15 cellular contexts compared by ENCODE assay signal in the genomic region with DNA sequence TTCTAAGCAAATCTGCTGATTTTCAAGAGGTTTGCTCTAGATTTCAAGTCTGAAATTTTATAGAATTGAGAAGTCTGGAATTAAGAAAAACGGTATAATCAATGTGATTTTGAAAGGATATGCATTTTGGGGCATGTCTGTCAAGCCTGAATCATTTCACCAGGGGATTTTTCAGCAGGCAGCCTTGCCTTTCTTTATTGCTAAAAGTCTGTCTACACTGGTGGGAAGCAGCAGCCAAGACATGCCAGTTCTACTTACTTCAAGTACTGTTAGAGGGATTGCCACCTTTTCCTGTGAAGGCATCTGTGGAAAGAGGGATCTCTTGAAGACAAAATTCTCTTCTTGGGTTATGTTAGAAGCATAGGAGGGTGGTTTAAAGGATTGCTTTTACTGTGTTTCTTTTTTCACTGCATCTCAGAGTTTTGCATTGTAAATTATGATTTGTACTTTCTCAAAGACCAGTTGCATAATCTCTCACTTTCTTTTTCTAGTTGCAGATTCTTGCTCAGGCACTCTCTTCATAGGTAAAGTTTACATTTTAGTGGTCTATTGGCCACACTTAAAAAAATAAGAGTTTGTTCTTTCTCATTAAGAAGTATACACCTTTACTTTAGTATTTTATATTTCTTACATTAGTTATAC.
A peak's percentile ranks its signal among the peaks of the same experiment; 100 is the strongest.
DNase-seq lines count a peak whose midpoint lies in the region; ATAC-seq and TF ChIP-seq lines count a peak whose summit lies in the region.
"Had no signal": no experiment of that assay in that cellular context is flagged by ENCODE, and none has a peak within 500 bp of the region (broad histone marks: within the 10 kb centered on the region; RNA-seq: fewer than 3 reads in every experiment).

No MANE protein-coding gene starts in this region.

- H3K4me1 ChIP-seq in GM23338 (ENCODE audit: insufficient read depth) (peaks cover 32% of the 10 kb centered on the region), smooth muscle cell (ENCODE audit: low read depth) (no peaks in the 10 kb centered on the region)
- H3K4me1 ChIP-seq: Caco-2 had no signal

- peaks cover 34% of the 10 kb centered on the region for H3K27me3 ChIP-seq in GM23338 (ENCODE audit: insufficient read depth)
- no peaks in the 10 kb centered on the region for H3K27me3 ChIP-seq in smooth muscle cell (ENCODE audit: low read depth)

- 76% methylated on average over 1 of the region's 1 CpG for WGBS in smooth muscle cell (ENCODE audit: low lambda C conversion rate)
- 55 to 70% methylated on average over 1 of the region's 1 CpG for WGBS in lower leg skin, 2 donors

- no peak overlapping the region for H3K27ac Mint-ChIP-seq in GM23338
- H3K27ac Mint-ChIP-seq: CD4-positive, alpha-beta T cell; IgD-negative memory B cell had no signal

- H3K4me3 ChIP-seq in GM23338 (no peak overlapping the region), SK-N-MC (peak overlapping the region; percentile 4), smooth muscle cell (no peak overlapping the region), lower leg skin (ENCODE audit: low read depth, poor library complexity, severe bottlenecking) (no peak overlapping the region)

- ATAC-seq in GM23338: peak; percentile 48
- no peak for ATAC-seq in GM21526 (IDR thresholded peaks at IDR 0.05; ENCODE audit: low FRiP score, unreplicated experiment)

- H2AFZ ChIP-seq in GM23338: no peak overlapping the region
- H2AFZ ChIP-seq in smooth muscle cell (ENCODE audit: low read depth): peak overlapping the region; percentile 50

- H3K9ac ChIP-seq in SK-N-MC (ENCODE audit: insufficient read length) (peak overlapping the region; percentile 0), smooth muscle cell (ENCODE audit: low read depth) (no peak overlapping the region)

- H3F3A ChIP-seq in GM23338 (replicated peaks; ENCODE audit: low read depth) (no peaks in the 10 kb centered on the region), smooth muscle cell (ENCODE audit: low read depth) (no peaks in the 10 kb centered on the region)

- no peak for TF ChIP-seq CTCF in GM23338 (conservative IDR thresholded peaks at IDR 0.05; ENCODE audit: low read depth in 2 of 2)
- TF ChIP-seq CTCF in smooth muscle cell (IDR thresholded peaks at IDR 0.05; ENCODE audit: borderline replicate concordance, insufficient read depth, poor library complexity, severe bottlenecking): no peak
- no peak for TF ChIP-seq CTCF in lower leg skin (IDR thresholded peaks at IDR 0.05)

- H3K4me1 Mint-ChIP-seq in GM23338: peaks cover 44% of the 10 kb centered on the region; the same call in 2 of the 3 replicates

- H3K36me3 ChIP-seq in GM23338 (ENCODE audit: insufficient read depth): no peaks in the 10 kb centered on the region
- H3K36me3 ChIP-seq in SK-N-MC (ENCODE audit: insufficient read depth, low read length): no peaks in the 10 kb centered on the region
- no peaks in the 10 kb centered on the region for H3K36me3 ChIP-seq in smooth muscle cell (ENCODE audit: low read depth)

- H3K9me3 ChIP-seq in SK-N-MC (ENCODE audit: low read depth, low read length) (no peaks in the 10 kb centered on the region), smooth muscle cell (replicated peaks; ENCODE audit: low read depth) (no peaks in the 10 kb centered on the region)
- H3K9me3 ChIP-seq: Caco-2 had no signal

- DNase-seq in GM23338 (ENCODE audit: low spot score): no peak
- peak; percentile 20 for DNase-seq in NCI-H69 (lab: John Stamatoyannopoulos, UW)
- no peak for DNase-seq in SK-N-MC (ENCODE audit: low read depth, low spot score)
- DNase-seq in smooth muscle cell (lab: John Stamatoyannopoulos, UW; ENCODE audit: unreplicated experiment): no peak
- DNase-seq in effector CD8-positive, alpha-beta T cell (lab: John Stamatoyannopoulos, UW): no peak
- DNase-seq in lower leg skin (ENCODE audit: low spot score in 2 of 2): no peak
- DNase-seq: ACHN; AML-193; Caco-2; CD4-positive, alpha-beta T cell; HCEC 1CT; KBM-7 had no signal

- H3K27ac ChIP-seq in GM23338 (ENCODE audit: low read depth) (no peak overlapping the region), SK-N-MC (peak overlapping the region; percentile 27; the same call in 1 of the 2 replicates), smooth muscle cell (ENCODE audit: low read depth) (no peak overlapping the region)
- H3K27ac ChIP-seq: C4-2B had no signal

- intact Hi-C loops in lower leg skin (cut with DNase I; ENCODE audit: low total_unique reads): no loop called here

- peaks cover 47% of the 10 kb centered on the region for H3K27me3 Mint-ChIP-seq in GM23338 (ENCODE audit: insufficient read depth, low read depth, poor library complexity)
- H3K27me3 Mint-ChIP-seq: CD4-positive, alpha-beta T cell; IgD-negative memory B cell had no signal

- H4K20me1 ChIP-seq in GM23338 (replicated peaks; ENCODE audit: insufficient read depth) (no peaks in the 10 kb centered on the region), smooth muscle cell (ENCODE audit: low read depth) (no peaks in the 10 kb centered on the region)

- peaks cover 5% of the 10 kb centered on the region for H3K9me3 Mint-ChIP-seq in GM23338

- H3K9me2 ChIP-seq in GM23338 (ENCODE audit: insufficient read depth): no peaks in the 10 kb centered on the region

- H3K36me3 Mint-ChIP-seq in GM23338 (ENCODE audit: low read depth): 0 out of 3 replicates have a peak, but pooled peaks cover 3% of the 10 kb centered on the region
- H3K36me3 Mint-ChIP-seq: IgD-negative memory B cell had no signal

- H3K79me2 ChIP-seq in GM23338 (replicated peaks; ENCODE audit: insufficient read depth) (no peaks in the 10 kb centered on the region), smooth muscle cell (ENCODE audit: low read depth) (no peaks in the 10 kb centered on the region)

- no peak overlapping the region for H3K4me3 Mint-ChIP-seq in GM23338
- H3K4me3 Mint-ChIP-seq: CD4-positive, alpha-beta T cell; IgD-negative memory B cell had no signal

- no peak for TF ChIP-seq POLR2A in lower leg skin (IDR thresholded peaks at IDR 0.05)

- peak overlapping the region; percentile 39; the same call in 1 of the 2 replicates for H3K4me2 ChIP-seq in GM23338
- H3K4me2 ChIP-seq in smooth muscle cell: no peak overlapping the region

TF ChIP-seq in GM23338, 12 proteins besides CTCF, POLR2A, EP300 and RAD21 (continues in another document):
- TF ChIP-seq ZNF114 (CRISPR knock-in tag; IDR thresholded peaks at IDR 0.05): no peak
- TF ChIP-seq EZH2 (IDR thresholded peaks at IDR 0.05; ENCODE audit: low read depth, unreplicated experiment): no peak
- TF ChIP-seq EZH2phosphoT487 (IDR thresholded peaks at IDR 0.05; ENCODE audit: unreplicated experiment): no peak
- no peak for TF ChIP-seq JUNB (IDR thresholded peaks at IDR 0.05; ENCODE audit: unreplicated experiment)
- TF ChIP-seq STAT1 (IDR thresholded peaks at IDR 0.05; ENCODE audit: unreplicated experiment): no peak
- TF ChIP-seq POLR2AphosphoS5 (IDR thresholded peaks at IDR 0.05; ENCODE audit: low read depth): no peak
- no peak for TF ChIP-seq CREB1 (CRISPR knock-in tag; IDR thresholded peaks at IDR 0.05; ENCODE audit: low read depth)
